ENCODE assay signal across 8 cellular contexts in the genomic region with DNA sequence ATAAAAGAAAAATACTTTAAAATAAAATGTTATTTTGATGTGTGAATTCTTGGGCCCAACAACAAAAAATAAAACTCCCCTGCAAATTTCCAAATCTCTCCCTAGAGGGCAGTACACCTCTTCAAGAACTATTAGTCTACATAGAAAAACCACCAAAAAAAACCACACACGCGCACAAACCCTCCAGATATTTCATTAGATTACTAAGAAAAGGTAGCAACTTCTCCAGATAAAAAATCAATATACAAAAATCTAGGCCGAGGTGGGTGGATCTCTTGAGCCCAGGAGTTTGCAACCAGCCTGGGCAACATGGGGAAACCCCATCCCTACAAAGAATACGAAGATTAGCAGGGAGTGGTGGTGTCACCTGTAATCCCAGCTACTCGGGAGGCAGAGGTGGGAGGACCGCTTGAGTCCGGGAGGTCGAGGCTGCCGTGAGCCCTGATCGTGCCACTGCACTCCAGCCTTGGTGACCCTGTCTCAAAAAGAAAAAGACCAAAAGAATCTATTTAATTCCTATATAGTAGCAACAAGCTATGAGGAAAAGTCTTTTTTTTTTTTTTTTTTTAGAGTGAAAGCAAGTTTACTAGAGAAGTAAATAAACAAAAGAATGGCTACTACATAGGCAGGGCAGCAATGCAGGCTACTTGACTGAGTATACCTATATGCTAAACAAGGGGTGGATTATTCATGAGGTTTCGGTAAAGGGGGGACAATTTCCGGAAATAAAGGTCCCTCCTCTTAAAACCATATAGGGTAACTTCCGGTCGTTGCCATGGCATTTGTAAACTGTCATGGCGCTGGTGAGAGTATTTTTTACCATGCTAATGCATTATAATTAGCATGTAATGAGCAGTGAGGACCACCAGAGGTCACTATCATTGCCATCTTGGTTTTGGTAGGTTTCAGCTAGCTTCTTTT. TPM values are rescaled to one million over a fixed set of nuclear protein-coding genes. Genes with fewer than 3 reads are reported as not detected.
DNase-seq lines count a peak whose midpoint lies in the region; ATAC-seq lines count a peak whose summit lies in the region.

No MANE protein-coding gene starts in this region.

- H3K4me1 Mint-ChIP-seq in CD4-positive, CD25-positive, alpha-beta regulatory T cell: peaks cover 0 to 15% (median 9%) of the 10 kb centered on the region in 4 donors

- H3K9ac ChIP-seq in endocrine pancreas (ENCODE audit: control insufficient read depth, insufficient read depth, low read length) (no peak overlapping the region), mesenchymal stem cell (ENCODE audit: low read length) (peak overlapping the region; percentile 73)

- peak; percentile 90 to 94 for ATAC-seq in CD4-positive, CD25-positive, alpha-beta regulatory T cell (ENCODE audit: low read depth in 2 of 2)
- peak; percentile 85 for ATAC-seq in GM19372 (IDR thresholded peaks at IDR 0.05; ENCODE audit: low read depth, unreplicated experiment)
- peak; percentile 82 for ATAC-seq in HG03565 (IDR thresholded peaks at IDR 0.05; ENCODE audit: unreplicated experiment)

- no peak overlapping the region for H2BK15ac ChIP-seq in mesenchymal stem cell (ENCODE audit: low read depth, poor library complexity, severe bottlenecking)

- H2AK5ac ChIP-seq in mesenchymal stem cell (ENCODE audit: low read length, severe bottlenecking): no peak overlapping the region

- peaks cover 7% of the 10 kb centered on the region for H3K27me3 ChIP-seq in CD4-positive, CD25-positive, alpha-beta regulatory T cell (ENCODE audit: control insufficient read depth, insufficient read depth, low read length)
- H3K27me3 ChIP-seq in endocrine pancreas (ENCODE audit: control insufficient read depth, insufficient read depth, low read length): no peaks in the 10 kb centered on the region
- H3K27me3 ChIP-seq in mesenchymal stem cell (ENCODE audit: control insufficient read depth in 1 of 2, insufficient read depth in 1 of 2, low read length in 2 of 2): peaks cover 5 to 16% of the 10 kb centered on the region in 2 experiments

- peaks cover 14% of the 10 kb centered on the region for H3K4me1 ChIP-seq in CD4-positive, CD25-positive, alpha-beta regulatory T cell (ENCODE audit: control insufficient read depth, insufficient read depth, low read length, poor library complexity, severe bottlenecking)
- no peaks in the 10 kb centered on the region for H3K4me1 ChIP-seq in endocrine pancreas (ENCODE audit: control insufficient read depth, insufficient read depth, low read length)
- peaks cover 6% of the 10 kb centered on the region for H3K4me1 ChIP-seq in mesenchymal stem cell (ENCODE audit: control insufficient read depth, insufficient read depth, low read depth, low read length)

- H2BK12ac ChIP-seq in mesenchymal stem cell (ENCODE audit: low read length in 2 of 2): no peak overlapping the region

- no peaks in the 10 kb centered on the region for H3K36me3 Mint-ChIP-seq in CD4-positive, CD25-positive, alpha-beta regulatory T cell

- H3K27ac Mint-ChIP-seq in CD4-positive, CD25-positive, alpha-beta regulatory T cell: peak overlapping the region; percentile 58 to 89 (median 68)

- H4K91ac ChIP-seq in mesenchymal stem cell (ENCODE audit: low read length): no peak overlapping the region

- H3K79me1 ChIP-seq in mesenchymal stem cell (replicated peaks; ENCODE audit: low read length, poor library complexity, severe bottlenecking): no peaks in the 10 kb centered on the region

- H3K14ac ChIP-seq in mesenchymal stem cell (ENCODE audit: low read length in 2 of 2): no peak overlapping the region

- peak overlapping the region; percentile 73 for H3K27ac ChIP-seq in CD4-positive, CD25-positive, alpha-beta regulatory T cell (ENCODE audit: insufficient read depth, low read length, poor library complexity, severe bottlenecking)
- H3K27ac ChIP-seq in mesenchymal stem cell (ENCODE audit: low read length, poor library complexity, severe bottlenecking): no peak overlapping the region

- no peak overlapping the region for H4K8ac ChIP-seq in mesenchymal stem cell (ENCODE audit: low read length)

- H3K23ac ChIP-seq in mesenchymal stem cell (ENCODE audit: low read length in 2 of 2): no peak overlapping the region

- H3K9me3 Mint-ChIP-seq in CD4-positive, CD25-positive, alpha-beta regulatory T cell: no peaks in the 10 kb centered on the region

- no peak overlapping the region for H3K18ac ChIP-seq in mesenchymal stem cell (ENCODE audit: low read depth in 1 of 2, low read length in 2 of 2)

- no peaks in the 10 kb centered on the region for H3K9me3 ChIP-seq in CD4-positive, CD25-positive, alpha-beta regulatory T cell (ENCODE audit: control insufficient read depth in 2 of 2, low read length in 2 of 2)
- no peaks in the 10 kb centered on the region for H3K9me3 ChIP-seq in endocrine pancreas (ENCODE audit: control insufficient read depth, low read length)
- H3K9me3 ChIP-seq in mesenchymal stem cell (ENCODE audit: control insufficient read depth, low read length): no peaks in the 10 kb centered on the region

- H3K4ac ChIP-seq in mesenchymal stem cell (ENCODE audit: low read depth in 1 of 2, low read length in 2 of 2): no peak overlapping the region

- H3K4me3 ChIP-seq in CD4-positive, CD25-positive, alpha-beta regulatory T cell (ENCODE audit: low read depth, low read length): peak overlapping the region; percentile 77
- peak overlapping the region; percentile 58 for H3K4me3 ChIP-seq in endocrine pancreas (ENCODE audit: control insufficient read depth, insufficient read depth, low read length)
- peak overlapping the region; percentile 37 to 76 for H3K4me3 ChIP-seq in mesenchymal stem cell (ENCODE audit: insufficient read depth in 1 of 2, low read depth in 1 of 2, low read length in 2 of 2)

- no peak overlapping the region for H2BK5ac ChIP-seq in mesenchymal stem cell (ENCODE audit: low read depth, low read length, poor library complexity, severe bottlenecking)

- peak overlapping the region; percentile 64 for H3K4me2 ChIP-seq in mesenchymal stem cell (ENCODE audit: low read length, poor library complexity, severe bottlenecking)

- H3K4me3 Mint-ChIP-seq in CD4-positive, CD25-positive, alpha-beta regulatory T cell: peak overlapping the region; percentile 34 to 89 (median 77)

- no peak overlapping the region for H2AFZ ChIP-seq in mesenchymal stem cell (ENCODE audit: low read depth, low read length)

- DNase-seq in CD4-positive, CD25-positive, alpha-beta regulatory T cell: peak; percentile 79 to 95 (median 93)
- DNase-seq in NCI-H748 (lab: John Stamatoyannopoulos, UW; ENCODE audit: unreplicated experiment) (peak; percentile 87), mesenchymal stem cell (peak; percentile 97)
- DNase-seq in activated CD4-positive, alpha-beta T cell treated with anti-CD3 and anti-CD28 coated beads, Interleukin-2, amount 50 U/mL, for 48 hours: peak; percentile 56 to 68
- DNase-seq in stimulated activated CD8-positive, alpha-beta memory T cell treated with anti-CD3 and anti-CD28 coated beads, Interleukin-12 subunit alpha, Interleukin-12 subunit beta, amount 100 ng/mL, for 4 hours (ENCODE audit: low read depth): peak; percentile 28

- H3K36me3 ChIP-seq in CD4-positive, CD25-positive, alpha-beta regulatory T cell (ENCODE audit: control insufficient read depth, insufficient read depth, low read length): no peaks in the 10 kb centered on the region
- no peaks in the 10 kb centered on the region for H3K36me3 ChIP-seq in endocrine pancreas (ENCODE audit: control insufficient read depth, insufficient read depth, low read length)
- no peaks in the 10 kb centered on the region for H3K36me3 ChIP-seq in mesenchymal stem cell (ENCODE audit: control insufficient read depth in 1 of 2, insufficient read depth in 2 of 2, low read depth in 1 of 2, low read length in 2 of 2)

- WGBS in mesenchymal stem cell: 31% methylated on average over 8 of the region's 15 CpGs

- no peak overlapping the region for H2BK120ac ChIP-seq in mesenchymal stem cell (ENCODE audit: low read depth, low read length)

- H3K27me3 Mint-ChIP-seq in CD4-positive, CD25-positive, alpha-beta regulatory T cell: peaks cover 34% of the 10 kb centered on the region

RNA-seq across cellular contexts. Expression of gene B3GNT6, which starts 13.1 kb away (rescaled TPM):
- total RNA-seq in CD4-positive, CD25-positive, alpha-beta regulatory T cell: not detected
- not detected for polyA plus RNA-seq in CD4-positive, CD25-positive, alpha-beta regulatory T cell
- not detected for polyA plus RNA-seq in mesenchymal stem cell (2013, experiment 1 of 2)
- polyA plus RNA-seq in mesenchymal stem cell (2013, experiment 2 of 2): not detected

RNA-seq across cellular contexts. Expression of gene CAPN5, which starts 19.5 kb away (rescaled TPM):
- total RNA-seq in CD4-positive, CD25-positive, alpha-beta regulatory T cell: 2.8 TPM
- 1 to 10 TPM in 3 of 4 donors, under 1 TPM in 1; 0.74 to 1.3 (median 1.1) TPM for polyA plus RNA-seq in CD4-positive, CD25-positive, alpha-beta regulatory T cell
- polyA plus RNA-seq in mesenchymal stem cell (2013, experiment 1 of 2): 26.0 TPM
- 25.0 TPM for polyA plus RNA-seq in mesenchymal stem cell (2013, experiment 2 of 2)

RNA-seq across cellular contexts. Expression of gene OMP, which starts 55.4 kb away (rescaled TPM):
- total RNA-seq in CD4-positive, CD25-positive, alpha-beta regulatory T cell: not detected
- not detected for polyA plus RNA-seq in CD4-positive, CD25-positive, alpha-beta regulatory T cell
- 0.19 TPM for polyA plus RNA-seq in mesenchymal stem cell (2013, experiment 1 of 2)
- not detected for polyA plus RNA-seq in mesenchymal stem cell (2013, experiment 2 of 2)

Comparison
In these comparisons a context has a peak if more than half of its experiments do, and no peak if none do; other contexts are left out.
1. DNase-seq: peak in every context shown above with its lines; median percentile 97 in mesenchymal stem cell; 93 in CD4-positive, CD25-positive, alpha-beta regulatory T cell; 87 in NCI-H748; 62 in activated CD4-positive, alpha-beta T cell treated with anti-CD3 and anti-CD28 coated beads, Interleukin-2, amount 50 U/mL, for 48 hours; 28 in stimulated activated CD8-positive, alpha-beta memory T cell treated with anti-CD3 and anti-CD28 coated beads, Interleukin-12 subunit alpha, Interleukin-12 subunit beta, amount 100 ng/mL, for 4 hours.